ENCODE assay signal across 23 cellular contexts in the genomic region with DNA sequence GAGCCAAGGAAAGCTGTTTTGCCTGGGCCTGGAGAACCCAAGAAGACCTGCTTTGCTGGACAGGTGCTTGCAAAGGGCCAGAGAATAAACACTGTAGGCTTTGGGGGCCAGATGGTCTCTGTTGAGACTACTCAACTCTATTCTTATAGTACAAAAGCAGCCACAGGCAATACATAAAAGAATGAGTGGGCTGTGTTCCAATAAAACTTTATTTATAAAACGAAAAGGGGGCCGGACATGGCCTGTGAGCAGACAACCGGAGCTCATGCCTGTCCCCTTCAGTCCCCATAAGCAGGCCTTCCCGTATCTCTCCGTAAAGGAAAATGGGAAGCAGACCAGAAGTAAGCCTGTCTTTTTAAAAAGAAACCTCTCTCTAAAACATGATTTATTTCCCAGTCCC.
"Had no signal": no experiment of that assay in that cellular context is flagged by ENCODE, and none has a peak within 500 bp of the region (broad histone marks: within the 10 kb centered on the region; RNA-seq: fewer than 3 reads in every experiment).

No MANE protein-coding gene starts in this region.

- FAIRE-seq: astrocyte had no signal

- H3K36me3 Mint-ChIP-seq: activated CD4-positive, alpha-beta memory T cell treated with anti-CD3 and anti-CD28 coated beads for 36 hours; activated naive CD4-positive, alpha-beta T cell treated with anti-CD3 and anti-CD28 coated beads, Interleukin-2, amount 50 U/mL, for 72 hours; brain had no signal

- H3K9me3 Mint-ChIP-seq: activated CD4-positive, alpha-beta memory T cell treated with anti-CD3 and anti-CD28 coated beads for 36 hours; activated CD4-positive, alpha-beta T cell treated with anti-CD3 and anti-CD28 coated beads, Interleukin-2, amount 10 ng/mL, durations not matched to agents 7 days and 5 days; activated naive CD4-positive, alpha-beta T cell treated with anti-CD3 and anti-CD28 coated beads, Interleukin-2, amount 50 U/mL, for 72 hours; activated naive CD8-positive, alpha-beta T cell treated with anti-CD3 and anti-CD28 coated beads, Interleukin-2, amount 50 U/mL, for 24 hours; activated T-cell treated with anti-CD3 and anti-CD28 coated beads, Interleukin-2, amount 50 U/mL, for 4 hours; brain had no signal

- H3K27me3 ChIP-seq: Peyer's patch, SJSA1 had no signal

- H3K27ac ChIP-seq: SJSA1 had no signal

- H3K27me3 Mint-ChIP-seq: activated CD4-positive, alpha-beta memory T cell treated with anti-CD3 and anti-CD28 coated beads for 36 hours; activated CD4-positive, alpha-beta T cell treated with anti-CD3 and anti-CD28 coated beads, Interleukin-2, amount 10 ng/mL, durations not matched to agents 7 days and 5 days; activated naive CD8-positive, alpha-beta T cell treated with anti-CD3 and anti-CD28 coated beads, Interleukin-2, amount 50 U/mL, for 24 hours; brain; T-helper 17 cell had no signal

- DNase-seq: activated CD4-positive, alpha-beta memory T cell treated with anti-CD3 and anti-CD28 coated beads for 36 hours; activated CD4-positive, alpha-beta T cell treated with anti-CD3 and anti-CD28 coated beads, Interleukin-2, amount 10 ng/mL, durations not matched to agents 7 days and 5 days; activated CD4-positive, CD25-positive, alpha-beta regulatory T cell; activated CD8-positive, alpha-beta memory T cell treated with anti-CD3 and anti-CD28 coated beads for 24 hours; activated effector memory CD4-positive, alpha-beta T cell treated with anti-CD3 and anti-CD28 coated beads, Interleukin-2, amount 50 U/mL, for 16 hours; activated naive CD4-positive, alpha-beta T cell treated with Interleukin-2 at 50 U/mL for 16 hours; activated naive CD8-positive, alpha-beta T cell treated with anti-CD3 and anti-CD28 coated beads, Interleukin-2, amount 50 U/mL, for 24 hours; activated T-cell treated with anti-CD3 and anti-CD28 coated beads, Interleukin-2, amount 50 U/mL, for 4 hours; amniotic stem cell; NCI-H1048; NCI-H146; NCI-H187 treated with DMSO at 0.1 percent for 48 hours; NCI-H2081 treated with DMSO at 0.1 percent for 48 hours; NCI-H2227 treated with DMSO at 0.1 percent for 48 hours; NCI-H526; Peyer's patch; SHP77; T-helper 17 cell; T-helper 9 cell had no signal

- H3K9me3 ChIP-seq: Peyer's patch, SJSA1 had no signal

- ATAC-seq: activated naive CD4-positive, alpha-beta T cell treated with anti-CD3 and anti-CD28 coated beads, Interleukin-2, amount 50 U/mL, for 72 hours; activated naive CD8-positive, alpha-beta T cell treated with anti-CD3 and anti-CD28 coated beads, Interleukin-2, amount 50 U/mL, for 24 hours; activated T-cell treated with anti-CD3 and anti-CD28 coated beads, Interleukin-2, amount 50 U/mL, for 4 hours; T-helper 17 cell had no signal

- H3K4me3 Mint-ChIP-seq: activated CD4-positive, alpha-beta memory T cell treated with anti-CD3 and anti-CD28 coated beads for 36 hours; activated CD4-positive, alpha-beta T cell treated with anti-CD3 and anti-CD28 coated beads, Interleukin-2, amount 10 ng/mL, durations not matched to agents 7 days and 5 days; activated naive CD8-positive, alpha-beta T cell treated with anti-CD3 and anti-CD28 coated beads, Interleukin-2, amount 50 U/mL, for 24 hours; activated T-cell treated with anti-CD3 and anti-CD28 coated beads, Interleukin-2, amount 50 U/mL, for 4 hours; brain; T-helper 17 cell had no signal

- H3K36me3 ChIP-seq: Peyer's patch had no signal

- H3K4me3 ChIP-seq: Peyer's patch, SJSA1 had no signal

- H3K27ac Mint-ChIP-seq: activated CD4-positive, alpha-beta memory T cell treated with anti-CD3 and anti-CD28 coated beads for 36 hours; activated CD4-positive, alpha-beta T cell treated with anti-CD3 and anti-CD28 coated beads, Interleukin-2, amount 10 ng/mL, durations not matched to agents 7 days and 5 days; activated naive CD4-positive, alpha-beta T cell treated with anti-CD3 and anti-CD28 coated beads, Interleukin-2, amount 50 U/mL, for 72 hours; activated naive CD8-positive, alpha-beta T cell treated with anti-CD3 and anti-CD28 coated beads, Interleukin-2, amount 50 U/mL, for 24 hours had no signal
